16 cellular contexts compared by ENCODE assay signal in the genomic region with DNA sequence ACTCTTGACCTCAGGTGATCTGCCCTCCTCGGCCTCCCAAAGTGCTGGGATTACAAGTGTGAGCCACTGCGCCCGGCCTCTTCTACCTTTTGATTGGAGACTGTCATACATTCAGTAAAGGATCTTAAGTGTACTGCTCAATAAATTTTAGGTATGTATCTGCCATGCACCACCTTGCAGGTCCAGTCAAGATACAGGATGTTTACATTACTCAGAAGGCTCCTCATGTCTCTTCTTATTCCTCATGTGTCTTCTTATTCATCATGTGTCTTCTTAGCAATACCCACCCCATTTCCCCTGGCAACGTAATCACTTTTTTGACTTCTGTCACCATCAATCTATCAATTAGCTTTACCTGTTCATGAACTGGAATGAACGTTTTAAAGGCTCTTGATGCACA. TPM values are rescaled to one million over a fixed set of nuclear protein-coding genes. Genes with fewer than 3 reads are reported as not detected.
DNase-seq lines count a peak whose midpoint lies in the region; ATAC-seq and TF ChIP-seq lines count a peak whose summit lies in the region.
"Had no signal": no experiment of that assay in that cellular context is flagged by ENCODE, and none has a peak within 500 bp of the region (broad histone marks: within the 10 kb centered on the region; RNA-seq: fewer than 3 reads in every experiment).

No MANE protein-coding gene starts in this region.

- no peak overlapping the region for H3K4me3 ChIP-seq in RWPE2 (ENCODE audit: severe bottlenecking)

- TF ChIP-seq CTCF in RWPE2 (IDR thresholded peaks at IDR 0.05; ENCODE audit: poor library complexity, severe bottlenecking) (no peak), MCF 10A (IDR thresholded peaks at IDR 0.05; ENCODE audit: unreplicated experiment) (no peak)

- no peaks in the 10 kb centered on the region for H3K9me3 Mint-ChIP-seq in MCF 10A (ENCODE audit: unreplicated experiment)
- H3K9me3 Mint-ChIP-seq: CD4-positive, alpha-beta memory T cell; HFFc6 had no signal

- no peaks in the 10 kb centered on the region for H3K9me3 ChIP-seq in RWPE2 (ENCODE audit: severe bottlenecking)

- H3K4me1 ChIP-seq in RWPE2 (ENCODE audit: insufficient read depth, poor library complexity, severe bottlenecking): peaks cover 6% of the 10 kb centered on the region

- H3K27me3 ChIP-seq in RWPE2 (ENCODE audit: insufficient read depth, poor library complexity, severe bottlenecking): no peaks in the 10 kb centered on the region

- H3K27ac Mint-ChIP-seq in MCF 10A (ENCODE audit: low read depth, unreplicated experiment): no peak overlapping the region
- H3K27ac Mint-ChIP-seq: B cell, HFFc6 had no signal

- peaks cover 38% of the 10 kb centered on the region for H3K36me3 ChIP-seq in RWPE2 (ENCODE audit: low read depth)

- no peak overlapping the region for H3K4me3 Mint-ChIP-seq in MCF 10A (ENCODE audit: unreplicated experiment)
- H3K4me3 Mint-ChIP-seq: B cell; CD4-positive, alpha-beta memory T cell; HFFc6 had no signal

- H3K27ac ChIP-seq in RWPE2 (ENCODE audit: poor library complexity, severe bottlenecking) (peak overlapping the region; percentile 28), epithelial cell of prostate (peak overlapping the region; percentile 55)
- H3K27ac ChIP-seq: HL-60 had no signal

- CTCF ChIA-PET in MCF 10A (lab: Yijun Ruan, JAX): interaction anchor here (1.4 kb wide), 1 partner anchor 10 kb away, joined by 6 read pairs; no protein-coding TSS in a partner anchor

- H3K27me3 Mint-ChIP-seq in MCF 10A (ENCODE audit: insufficient read depth, unreplicated experiment): no peaks in the 10 kb centered on the region
- H3K27me3 Mint-ChIP-seq: B cell; CD4-positive, alpha-beta memory T cell had no signal

- intact Hi-C loops in Right ventricle myocardium superior (cut with DNase I) (no loop called here), left cardiac atrium (cut with DNase I) (loop anchor here in 1 of 2 donors (5.0 kb wide), 1 partner anchor 136 kb away; no protein-coding TSS in a partner anchor), MCF 10A (cut with micrococcal nuclease) (no loop called here)

- peaks cover 5% of the 10 kb centered on the region for H3K4me1 Mint-ChIP-seq in MCF 10A (ENCODE audit: insufficient read depth, unreplicated experiment)

- peaks cover 34% of the 10 kb centered on the region for H3K36me3 Mint-ChIP-seq in MCF 10A (ENCODE audit: insufficient read depth, unreplicated experiment)

- BruUV-seq in MCF 10A (replicated peaks; lab: Mats Ljungman, UMichigan): no TSS peak

- ATAC-seq in Right ventricle myocardium superior (ENCODE audit: poor library complexity) (no peak), left cardiac atrium (no peak), RWPE2 (ENCODE audit: low read depth) (peak; percentile 59; the same call in 2 of the 3 replicates), HG02763 (IDR thresholded peaks at IDR 0.05; ENCODE audit: unreplicated experiment) (no peak)

- peak; percentile 24 for DNase-seq in Right ventricle myocardium superior
- no peak for DNase-seq in left cardiac atrium
- no peak for DNase-seq in RWPE2 (ENCODE audit: low spot score)
- DNase-seq in epithelial cell of prostate (ENCODE audit: low read depth, low spot score): peak; percentile 14
- DNase-seq in SKM-1 treated with dmso at 0.1 percent for 144 hours (lab: John Stamatoyannopoulos, UW; ENCODE audit: unreplicated experiment): no peak
- DNase-seq in MCF 10A (ENCODE audit: unreplicated experiment): no peak
- DNase-seq: C1 segment of cervical spinal cord; CD4-positive, alpha-beta memory T cell; DMS153; DND-41; GF-D8; HCEC 1CT; HFFc6 had no signal

- POLR2A ChIA-PET in MCF 10A (lab: Yijun Ruan, JAX): interaction anchor here (4.6 kb wide), 1 partner anchor 8 kb away, joined by 30 read pairs; a partner anchor contains a TSS

RNA-seq across cellular contexts. Expression of a gene that starts 7.9 kb away (rescaled TPM):
- 26.7 TPM for total RNA-seq in Right ventricle myocardium superior
- 10 to 100 TPM; 31.9 to 37.6 TPM for total RNA-seq in left cardiac atrium
- 71.8 and 79.9 TPM in 2 replicates for total RNA-seq in MCF 10A (2022)

RNA-seq across cellular contexts. Expression of a gene that starts 8.2 kb away (rescaled TPM):
- total RNA-seq in Right ventricle myocardium superior (147 TPM), left cardiac atrium (100 to 1,000 TPM in 1 of 2 donors, 10 to 100 TPM in 1; 81.5 to 113 TPM), MCF 10A (2022) (35.6 and 39.2 TPM in 2 replicates)

RNA-seq across cellular contexts. Expression of a gene that starts 15.6 kb away (rescaled TPM):
- total RNA-seq in Right ventricle myocardium superior: 22.9 TPM
- total RNA-seq in left cardiac atrium: 10 to 100 TPM; 24.7 to 37.0 TPM
- total RNA-seq in MCF 10A (2022): 72.8 and 80.4 TPM in 2 replicates

RNA-seq across cellular contexts. Expression of a gene that starts 21.5 kb away (rescaled TPM):
- total RNA-seq in Right ventricle myocardium superior: 34.6 TPM
- 10 to 100 TPM; 25.2 to 30.2 TPM for total RNA-seq in left cardiac atrium
- 16.5 and 17.9 TPM in 2 replicates for total RNA-seq in MCF 10A (2022)

RNA-seq across cellular contexts. Expression of a gene that starts 26.9 kb away (rescaled TPM):
- total RNA-seq in Right ventricle myocardium superior: 27.1 TPM
- 10 to 100 TPM; 15.0 to 25.6 TPM for total RNA-seq in left cardiac atrium
- 25.8 and 34.0 TPM in 2 replicates for total RNA-seq in MCF 10A (2022)

Comparison
In these comparisons a context has a peak if more than half of its experiments do, and no peak if none do; other contexts are left out.
1. DNase-seq: peak in Right ventricle myocardium superior (single experiment) and epithelial cell of prostate (single experiment); none in left cardiac atrium (single experiment), RWPE2 (single experiment), SKM-1 treated with dmso at 0.1 percent for 144 hours (single experiment) and MCF 10A (single experiment).